ENCODE assay signal across 30 cellular contexts in genomic region chr12:26692417-26692816, GRCh38.
DNase-seq lines count a peak whose midpoint lies in the region; ATAC-seq, FAIRE-seq and TF ChIP-seq lines count a peak whose summit lies in the region.
"Had no signal": no experiment of that assay in that cellular context is flagged by ENCODE, and none has a peak within 500 bp of the region (broad histone marks: within the 10 kb centered on the region; RNA-seq: fewer than 3 reads in every experiment).

No MANE protein-coding gene starts in this region.

- H3K9me3 Mint-ChIP-seq in activated naive CD4-positive, alpha-beta T cell treated with anti-CD3 and anti-CD28 coated beads, Interleukin-2, amount 50 U/mL, for 72 hours, result no peaks in the 10 kb centered on the region
- H3K9me3 Mint-ChIP-seq: activated B cell treated with CpG ODN at 0.5 μM for 24 hours; activated T-helper 1 cell treated with anti-CD3 and anti-CD28 coated beads, Interleukin-12 subunit alpha, Interleukin-12 subunit beta, Interleukin-2, Interleukin-4 antibody, amounts not matched to agents 30 ng/mL and 10 ng/mL and 1 ng/mL, durations not matched to agents 14 hours and 24 hours and 36 hours; natural killer cell; stimulated activated naive CD8-positive, alpha-beta T cell treated with anti-CD3 and anti-CD28 coated beads, Interleukin-15, amount 100 ng/mL, for 72 hours had no signal

- H4K20me1 ChIP-seq in keratinocyte (ENCODE audit: control insufficient read depth, extremely low read depth, insufficient read depth, low read length), result no peaks in the 10 kb centered on the region
- H4K20me1 ChIP-seq: BLaER1 had no signal

- H3K9me1 ChIP-seq in keratinocyte (ENCODE audit: control insufficient read depth, extremely low read depth, insufficient read depth, low read length), result no peaks in the 10 kb centered on the region

- no peak overlapping the region for H3K9ac ChIP-seq in keratinocyte (ENCODE audit: control insufficient read depth, extremely low read depth, insufficient read depth, low read length)
- H3K9ac ChIP-seq: BLaER1 had no signal

- H2AFZ ChIP-seq in keratinocyte (ENCODE audit: control insufficient read depth, low read length), result no peak overlapping the region

- H3K27ac Mint-ChIP-seq in activated naive CD4-positive, alpha-beta T cell treated with anti-CD3 and anti-CD28 coated beads, Interleukin-2, amount 50 U/mL, for 72 hours, result no peak overlapping the region
- H3K27ac Mint-ChIP-seq: activated B cell treated with CpG ODN at 0.5 μM for 24 hours; activated T-helper 1 cell treated with anti-CD3 and anti-CD28 coated beads, Interleukin-12 subunit alpha, Interleukin-12 subunit beta, Interleukin-2, Interleukin-4 antibody, amounts not matched to agents 30 ng/mL and 10 ng/mL and 1 ng/mL, durations not matched to agents 14 hours and 24 hours and 36 hours; natural killer cell; stimulated activated naive CD8-positive, alpha-beta T cell treated with anti-CD3 and anti-CD28 coated beads, Interleukin-15, amount 100 ng/mL, for 72 hours had no signal

- peaks cover 0 to 2% of the 10 kb centered on the region in 2 experiments for H3K36me3 ChIP-seq in keratinocyte (ENCODE audit: control insufficient read depth in 2 of 2, extremely low read depth in 1 of 2, insufficient read depth in 2 of 2, low read length in 2 of 2)
- H3K36me3 ChIP-seq: BLaER1, thyroid gland had no signal

- no peak for ATAC-seq in activated naive CD4-positive, alpha-beta T cell treated with anti-CD3 and anti-CD28 coated beads, Interleukin-2, amount 50 U/mL, for 72 hours
- no peak for ATAC-seq in GM19395 (IDR thresholded peaks at IDR 0.05; ENCODE audit: unreplicated experiment)
- ATAC-seq: heart right ventricle; lower lobe of right lung; natural killer cell; stimulated activated naive CD8-positive, alpha-beta T cell treated with anti-CD3 and anti-CD28 coated beads, Interleukin-15, amount 100 ng/mL, for 72 hours had no signal

- H3K4me3 ChIP-seq in keratinocyte (ENCODE audit: control insufficient read depth in 2 of 3, extremely low read depth in 1 of 3, insufficient read depth in 2 of 3, low read depth in 1 of 3, low read length in 3 of 3), result no peak overlapping the region
- H3K4me3 ChIP-seq: BLaER1, HAP-1, heart right ventricle, lower lobe of right lung, skin epidermis, thyroid gland had no signal

- FAIRE-seq in keratinocyte (lab: Jason Lieb, UNC), result no peak
- FAIRE-seq: colon, GM19239 had no signal

- peak overlapping the region; percentile 45 for H3K27ac ChIP-seq in keratinocyte (ENCODE audit: control insufficient read depth, insufficient read depth, low read length)
- H3K27ac ChIP-seq: BLaER1, heart right ventricle, lower lobe of right lung, skin epidermis, thyroid gland had no signal

- H3K4me2 ChIP-seq in keratinocyte (ENCODE audit: control insufficient read depth, extremely low read depth, insufficient read depth, low read depth, low read length), result no peak overlapping the region
- H3K4me2 ChIP-seq: BLaER1 had no signal

- no peak for TF ChIP-seq CTCF in keratinocyte (optimal IDR thresholded peaks at IDR 0.05 in 1 of 3, IDR thresholded peaks at IDR 0.05 in 1 of 3, conservative IDR thresholded peaks at IDR 0.05 in 1 of 3; ENCODE audit: extremely low read depth in 1 of 3, insufficient read depth in 2 of 3, low read length in 3 of 3)

- H3K9me3 ChIP-seq in keratinocyte (ENCODE audit: control insufficient read depth, low read depth, low read length), result no peaks in the 10 kb centered on the region
- H3K9me3 ChIP-seq: BLaER1, HAP-1, heart right ventricle, lower lobe of right lung, thyroid gland had no signal

- DNase-seq in COR-L47 (lab: John Stamatoyannopoulos, UW), result peak; percentile 66
- peak; percentile 59 for DNase-seq in NCI-H1105 (lab: John Stamatoyannopoulos, UW)
- DNase-seq in NCI-H774 (lab: John Stamatoyannopoulos, UW), result peak; percentile 31
- no peak for DNase-seq in keratinocyte (ENCODE audit: low read depth, low spot score)
- no peak for DNase-seq in activated naive CD4-positive, alpha-beta T cell treated with anti-CD3 and anti-CD28 coated beads, Interleukin-2, amount 50 U/mL, for 72 hours (ENCODE audit: low spot score in 2 of 2)
- DNase-seq in pons (ENCODE audit: low spot score), result no peak
- DNase-seq: activated B cell treated with CpG ODN at 0.5 μM for 24 hours; activated CD4-positive, alpha-beta T cell treated with anti-CD3 and anti-CD28 coated beads, Interleukin-2, amount 50 U/mL, for 4 hours; activated naive CD4-positive, alpha-beta T cell treated with anti-CD3 and anti-CD28 coated beads, Interleukin-2, amount 50 U/mL, for 16 hours; DMS79; effector CD8-positive, alpha-beta T cell; foreskin fibroblast; GF-D8; heart right ventricle; Karpas-422; lower lobe of right lung; natural killer cell; NCI-H187; NCI-H510A; retina; stimulated activated naive CD8-positive, alpha-beta T cell treated with anti-CD3 and anti-CD28 coated beads, Interleukin-15, amount 100 ng/mL, for 72 hours; T1000; thyroid gland had no signal

- H3K27me3 ChIP-seq in keratinocyte (ENCODE audit: control insufficient read depth, extremely low read depth, insufficient read depth, low read length), result no peaks in the 10 kb centered on the region
- H3K27me3 ChIP-seq: BLaER1, heart right ventricle, thyroid gland had no signal

- dilution Hi-C loops in keratinocyte (cut with MboI; ENCODE audit: extremely low pct_ligation_motif_present, low sequenced_read_pairs), result no loop called here

- H3K79me2 ChIP-seq in keratinocyte (ENCODE audit: control insufficient read depth, insufficient read depth, low read length), result no peaks in the 10 kb centered on the region

- H3K36me3 Mint-ChIP-seq in activated naive CD4-positive, alpha-beta T cell treated with anti-CD3 and anti-CD28 coated beads, Interleukin-2, amount 50 U/mL, for 72 hours, result peaks cover 30 to 40% of the 10 kb centered on the region in 2 donors

- peaks cover 40% of the 10 kb centered on the region for H3K4me1 ChIP-seq in keratinocyte (ENCODE audit: control insufficient read depth, extremely low read depth, insufficient read depth, low read length)
- H3K4me1 ChIP-seq: BLaER1, heart right ventricle, lower lobe of right lung, thyroid gland had no signal

Comparison
In these comparisons a context has a peak if more than half of its experiments do, and no peak if none do; other contexts are left out.
1. DNase-seq: peak in COR-L47 (single experiment), NCI-H1105 (single experiment) and NCI-H774 (single experiment); none in keratinocyte (single experiment), activated naive CD4-positive, alpha-beta T cell treated with anti-CD3 and anti-CD28 coated beads, Interleukin-2, amount 50 U/mL, for 72 hours (0 of 2) and pons (single experiment).